In the genomic region with DNA sequence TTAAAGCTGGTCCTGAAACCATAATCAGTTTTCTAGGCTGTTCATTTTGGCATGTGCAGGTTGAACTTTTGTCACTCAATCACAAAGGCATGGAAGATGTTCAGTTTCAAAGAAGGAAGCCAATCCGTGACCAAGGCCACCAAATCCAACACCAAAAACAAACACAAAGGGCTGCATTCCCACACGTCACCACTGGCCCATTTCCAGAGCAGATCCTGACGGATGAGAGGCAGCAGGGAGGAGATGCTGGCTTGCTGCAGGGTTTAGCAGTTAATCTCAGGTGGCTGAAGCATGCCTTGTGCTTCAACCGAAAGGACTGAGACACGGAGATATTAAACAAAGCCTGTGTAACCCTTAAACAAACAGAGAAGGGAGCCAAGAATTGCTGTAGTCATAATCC, we compare ENCODE assay signal across 12 cellular contexts.
DNase-seq lines count a peak whose midpoint lies in the region; ATAC-seq, FAIRE-seq and TF ChIP-seq lines count a peak whose summit lies in the region.
"Had no signal": no experiment of that assay in that cellular context is flagged by ENCODE, and none has a peak within 500 bp of the region (broad histone marks: within the 10 kb centered on the region; RNA-seq: fewer than 3 reads in every experiment).

No MANE protein-coding gene starts in this region.

- no peaks in the 10 kb centered on the region for H4K20me1 ChIP-seq in HepG2 (ENCODE audit: insufficient read depth, low read length)

- H3K79me2 ChIP-seq in HepG2 (ENCODE audit: insufficient read depth, low read length), result no peaks in the 10 kb centered on the region

- no TSS peak for BruUV-seq in HepG2 (replicated peaks; lab: Mats Ljungman, UMichigan)

- TF ChIP-seq POLR2A in HepG2 (IDR thresholded peaks at IDR 0.05; ENCODE audit: insufficient read depth in 1 of 2, low read depth in 2 of 2, low read length in 2 of 2), result no peak

- CTCF ChIA-PET in HepG2 (lab: Yijun Ruan, JAX; ENCODE audit: low intra/inter-chr PET ratio, low total read pairs), result no interaction called here

- 0% methylated on average over 5 of the region's 5 CpGs for WGBS in HepG2 (ENCODE audit: low lambda C conversion rate)

- H3K27me3 ChIP-seq in HepG2 (ENCODE audit: control insufficient read depth in 1 of 2, insufficient read depth in 2 of 2, low read length in 2 of 2) (peaks cover 0 to 2% of the 10 kb centered on the region in 2 experiments; a peak in 2 of 5 replicates), WERI-Rb-1 (ENCODE audit: insufficient read depth, low read depth, severe bottlenecking) (peaks cover 87% of the 10 kb centered on the region)
- H3K27me3 ChIP-seq: testis had no signal

- in situ Hi-C loops in HepG2 (cut with HindIII; ENCODE audit: extremely low pct_ligation_motif_present, low pct_unique_long_range_greater_than_20kb), result no loop called here
- in situ Hi-C loops in ACHN (cut with HindIII; ENCODE audit: low pct_ligation_motif_present, low pct_unique_long_range_greater_than_20kb, low sequenced_read_pairs), result no loop called here

- H3K4me1 Mint-ChIP-seq in type B pancreatic cell (ENCODE audit: unreplicated experiment), result peaks cover 3% of the 10 kb centered on the region

- no peak overlapping the region for H3K27ac ChIP-seq in HepG2 (ENCODE audit: extremely low read length, insufficient read depth, low read length)
- no peak overlapping the region for H3K27ac ChIP-seq in WERI-Rb-1
- H3K27ac ChIP-seq: testis had no signal

- no peak overlapping the region for H3K9ac ChIP-seq in HepG2 (ENCODE audit: insufficient read depth, low read depth, low read length)

- no peak overlapping the region for H3K4me3 ChIP-seq in LNCaP clone FGC (ENCODE audit: low read depth, low read length)
- H3K4me3 ChIP-seq in HepG2 (replicated peaks in 1 of 3; ENCODE audit: insufficient read depth in 1 of 3, low read depth in 2 of 3, low read length in 3 of 3), result no peak overlapping the region
- no peak overlapping the region for H3K4me3 ChIP-seq in WERI-Rb-1 (ENCODE audit: low read depth, low read length)
- H3K4me3 ChIP-seq: testis had no signal

- H3K36me3 ChIP-seq in HepG2 (replicated peaks in 1 of 2; ENCODE audit: control insufficient read depth in 1 of 2, insufficient read depth in 2 of 2, low read length in 2 of 2) (no peaks in the 10 kb centered on the region), WERI-Rb-1 (no peaks in the 10 kb centered on the region)

- no peak for TF ChIP-seq EP300 in HepG2 (IDR thresholded peaks at IDR 0.05; ENCODE audit: low read depth in 2 of 2, low read length in 2 of 2)
- TF ChIP-seq EP300 in HepG2 (CRISPR knock-in tag; IDR thresholded peaks at IDR 0.05; ENCODE audit: borderline replicate concordance), result no peak

- no peak overlapping the region for H3K4me3 Mint-ChIP-seq in type B pancreatic cell

- TF ChIP-seq CTCF in LNCaP clone FGC (IDR thresholded peaks at IDR 0.05; ENCODE audit: control insufficient read depth, extremely low read depth, insufficient read depth) (no peak), HepG2 (CRISPR knock-in tag; IDR thresholded peaks at IDR 0.05) (no peak), type B pancreatic cell (conservative IDR thresholded peaks at IDR 0.05) (peak; percentile 36), WERI-Rb-1 (IDR thresholded peaks at IDR 0.05; ENCODE audit: low read depth, low read length) (no peak)

- peak; percentile 64; the same call in 2 of the 3 replicates for ATAC-seq in HepG2

- H3K9me3 ChIP-seq in HepG2 (ENCODE audit: low read length) (no peaks in the 10 kb centered on the region), WERI-Rb-1 (ENCODE audit: severe bottlenecking) (no peaks in the 10 kb centered on the region)
- H3K9me3 ChIP-seq: testis had no signal

- POLR2A ChIA-PET in HepG2 (lab: Yijun Ruan, JAX), result no interaction called here

- intact Hi-C loops in HepG2 (cut with micrococcal nuclease; ENCODE audit: unreplicated experiment), result no loop called here

- H3K27me3 Mint-ChIP-seq in type B pancreatic cell, result no peaks in the 10 kb centered on the region

- peak; percentile 50 for DNase-seq in LNCaP clone FGC (ENCODE audit: low read depth)
- DNase-seq in dermis blood vessel endothelial cell, result peak; percentile 87
- DNase-seq in HepG2 (ENCODE audit: low spot score), result peak; percentile 16
- DNase-seq in type B pancreatic cell (ENCODE audit: extremely low spot score, unreplicated experiment), result no peak
- DNase-seq in WERI-Rb-1, result no peak
- no peak for DNase-seq in kidney glomerular epithelial cell (lab: John Stamatoyannopoulos, UW)
- DNase-seq in ACHN, result no peak
- DNase-seq in putamen (ENCODE audit: low spot score), result no peak
- DNase-seq: activated gamma-delta T cell, mesenchymal stem cell, testis had no signal

- no peak overlapping the region for H2AFZ ChIP-seq in HepG2 (ENCODE audit: low read length)

- no peak overlapping the region for H3K4me2 ChIP-seq in HepG2 (ENCODE audit: low read depth, low read length)

- peak; percentile 8 for FAIRE-seq in HepG2 (lab: Jason Lieb, UNC)
- FAIRE-seq: endometrium had no signal

- no peaks in the 10 kb centered on the region for H3K36me3 Mint-ChIP-seq in type B pancreatic cell

- H3K27ac Mint-ChIP-seq in type B pancreatic cell, result no peak overlapping the region

- H3K4me1 ChIP-seq in HepG2 (ENCODE audit: insufficient read depth, low read length), result peaks cover 12% of the 10 kb centered on the region

- H3K9me3 Mint-ChIP-seq in type B pancreatic cell, result no peaks in the 10 kb centered on the region

- TF ChIP-seq RAD21 in HepG2 (CRISPR knock-in tag; IDR thresholded peaks at IDR 0.05), result no peak

TF ChIP-seq in HepG2, 621 proteins besides CTCF, POLR2A, EP300 and RAD21:
- TF ChIP-seq CREB1 (IDR thresholded peaks at IDR 0.05), result 0 out of 2 replicates have a peak, but pooled peaks have one; percentile 19
- TF ChIP-seq CREB1 (CRISPR knock-in tag; IDR thresholded peaks at IDR 0.05), result no peak
- peak; percentile 28; the same call in 1 of the 2 replicates for TF ChIP-seq CREM (IDR thresholded peaks at IDR 0.05)
- no peak for TF ChIP-seq CREM (CRISPR knock-in tag; IDR thresholded peaks at IDR 0.05)
- no peak for TF ChIP-seq ZNF276 (CRISPR knock-in tag; IDR thresholded peaks at IDR 0.05; ENCODE audit: low read depth)

Comparison
In these comparisons a context has a peak if more than half of its experiments do, and no peak if none do; other contexts are left out.
1. DNase-seq: peak in LNCaP clone FGC (single experiment), dermis blood vessel endothelial cell (single experiment) and HepG2 (single experiment); none in type B pancreatic cell (single experiment), WERI-Rb-1 (single experiment), kidney glomerular epithelial cell (single experiment), ACHN (single experiment) and putamen (single experiment).